ENCODE assay signal across 15 cellular contexts in the genomic region with DNA sequence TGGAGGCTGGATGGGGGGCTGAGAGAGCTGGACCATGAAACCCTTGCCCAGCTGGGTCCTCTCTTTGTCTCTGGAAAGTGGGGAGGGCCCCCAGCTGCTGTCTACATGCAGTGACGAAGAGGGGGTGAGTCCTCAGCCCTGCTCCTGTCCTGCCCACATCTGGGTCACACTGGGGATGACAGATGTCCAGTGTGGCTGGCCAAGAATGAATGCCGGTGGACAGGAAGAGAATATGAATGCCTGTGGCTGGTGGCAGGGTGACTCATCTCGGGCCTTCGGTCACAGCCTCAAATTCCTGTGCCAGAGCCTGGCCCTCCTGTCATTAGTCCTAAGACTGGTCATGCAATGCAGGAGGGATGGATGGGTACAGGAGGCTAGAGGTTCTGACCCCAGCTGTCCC. TPM values are rescaled to one million over a fixed set of nuclear protein-coding genes. Genes with fewer than 3 reads are reported as not detected.
DNase-seq lines count a peak whose midpoint lies in the region; ATAC-seq, FAIRE-seq and TF ChIP-seq lines count a peak whose summit lies in the region.
"Had no signal": no experiment of that assay in that cellular context is flagged by ENCODE, and none has a peak within 500 bp of the region (broad histone marks: within the 10 kb centered on the region; RNA-seq: fewer than 3 reads in every experiment).

No MANE protein-coding gene starts in this region.

- DNase-seq in H54 (ENCODE audit: insufficient read length, low spot score) = peak; percentile 61
- DNase-seq in T1000 (lab: John Stamatoyannopoulos, UW) = peak; percentile 48
- DNase-seq in fibroblast of mammary gland (ENCODE audit: low read depth) = peak; percentile 56
- DNase-seq in gastrocnemius medialis = peak; percentile 62 to 74
- no peak for DNase-seq in CD4-positive, alpha-beta memory T cell
- DNase-seq in CD14-positive monocyte (ENCODE audit: low spot score) = no peak
- no peak for DNase-seq in stimulated activated CD4-positive, alpha-beta T cell treated with anti-CD3 and anti-CD28 coated beads, Interleukin-4, amount 100 ng/mL, for 4 hours
- DNase-seq: activated CD4-positive, alpha-beta T cell treated with anti-CD3 and anti-CD28 coated beads, Interleukin-2, amount 50 U/mL, for 4 hours; activated naive CD8-positive, alpha-beta T cell treated with anti-CD3 and anti-CD28 coated beads for 36 hours; DMS79; kidney; NCI-H524 had no signal

- H3K27me3 ChIP-seq in gastrocnemius medialis = peaks cover 0 to 9% (median 4%) of the 10 kb centered on the region in 3 donors
- H3K27me3 ChIP-seq in CD4-positive, alpha-beta memory T cell (ENCODE audit: insufficient read depth, low read length) = peaks cover 11% of the 10 kb centered on the region

- H3K9me3 ChIP-seq in gastrocnemius medialis = no peaks in the 10 kb centered on the region
- H3K9me3 ChIP-seq in CD4-positive, alpha-beta memory T cell (ENCODE audit: control insufficient read depth in 1 of 2, low read length in 2 of 2) = no peaks in the 10 kb centered on the region

- POLR2A ChIA-PET in CD4-positive, alpha-beta memory T cell (lab: Charles Lee; ENCODE audit: partially characterized antibody) = no interaction called here

- H3K4me1 Mint-ChIP-seq in CD4-positive, alpha-beta memory T cell = peaks cover 3 to 14% (median 7%) of the 10 kb centered on the region in 4 donors
- H3K4me1 Mint-ChIP-seq in CD14-positive monocyte = peaks cover 7% of the 10 kb centered on the region

- FAIRE-seq in H54 (lab: Jason Lieb, UNC) = no peak
- FAIRE-seq: kidney had no signal

- TF ChIP-seq POLR2A in H54 (IDR thresholded peaks at IDR 0.05; ENCODE audit: low read depth, low read length) (no peak), gastrocnemius medialis (IDR thresholded peaks at IDR 0.05) (no peak)

- H3K36me3 ChIP-seq in gastrocnemius medialis = no peaks in the 10 kb centered on the region
- H3K36me3 ChIP-seq in CD4-positive, alpha-beta memory T cell (ENCODE audit: insufficient read depth, low read length) = no peaks in the 10 kb centered on the region

- intact Hi-C loops in gastrocnemius medialis (cut with DNase I; ENCODE audit: low total_unique reads) (loop anchor here (5.0 kb wide), 1 partner anchor 94 kb away; no protein-coding TSS in a partner anchor), CD14-positive monocyte (cut with micrococcal nuclease) (no loop called here)
- intact Hi-C loops in CD4-positive, alpha-beta memory T cell (cut with micrococcal nuclease) = no loop called here

- H3K36me3 Mint-ChIP-seq in CD4-positive, alpha-beta memory T cell = peaks cover 0 to 1% of the 10 kb centered on the region in 2 donors
- H3K36me3 Mint-ChIP-seq in CD14-positive monocyte = no peaks in the 10 kb centered on the region
- H3K36me3 Mint-ChIP-seq: activated naive CD8-positive, alpha-beta T cell treated with anti-CD3 and anti-CD28 coated beads for 36 hours had no signal

- CTCF ChIA-PET in CD4-positive, alpha-beta memory T cell (lab: Charles Lee; ENCODE audit: partially characterized antibody) = no interaction called here

- no peak for TF ChIP-seq CTCF in fibroblast of mammary gland (conservative IDR thresholded peaks at IDR 0.05; ENCODE audit: control insufficient read depth, insufficient read depth, low read depth, low read length)
- no peak for TF ChIP-seq CTCF in gastrocnemius medialis (IDR thresholded peaks at IDR 0.05 in 4 of 5, conservative IDR thresholded peaks at IDR 0.05 in 1 of 5)
- TF ChIP-seq CTCF in CD14-positive monocyte (IDR thresholded peaks at IDR 0.05) = no peak

- H3K4me3 ChIP-seq in fibroblast of mammary gland (ENCODE audit: control insufficient read depth, low read depth, low read length) = no peak overlapping the region
- no peak overlapping the region for H3K4me3 ChIP-seq in gastrocnemius medialis
- H3K4me3 ChIP-seq in CD4-positive, alpha-beta memory T cell (ENCODE audit: low read length in 2 of 2) = no peak overlapping the region

- peaks cover 7 to 21% of the 10 kb centered on the region in 2 donors for H3K4me1 ChIP-seq in gastrocnemius medialis
- no peaks in the 10 kb centered on the region for H3K4me1 ChIP-seq in CD4-positive, alpha-beta memory T cell (ENCODE audit: insufficient read depth, low read length)
- H3K4me1 ChIP-seq: parathyroid adenoma had no signal

- H3K9me3 Mint-ChIP-seq in CD4-positive, alpha-beta memory T cell = peaks cover 0 to 2% (median 0%) of the 10 kb centered on the region in 8 donors
- peaks cover 0 to 15% (median 11%) of the 10 kb centered on the region in 7 donors for H3K9me3 Mint-ChIP-seq in CD14-positive monocyte
- H3K9me3 Mint-ChIP-seq: activated naive CD8-positive, alpha-beta T cell treated with anti-CD3 and anti-CD28 coated beads for 36 hours had no signal

- ATAC-seq in gastrocnemius medialis = peak; percentile 26 to 74
- no peak for ATAC-seq in HG02610 (IDR thresholded peaks at IDR 0.05; ENCODE audit: unreplicated experiment)

- in situ Hi-C loops in gastrocnemius medialis (cut with MboI; ENCODE audit: low sequenced_read_pairs in 4 of 4) = no loop called here

- no peak overlapping the region for H3K27ac Mint-ChIP-seq in CD4-positive, alpha-beta memory T cell
- no peak overlapping the region for H3K27ac Mint-ChIP-seq in CD14-positive monocyte
- H3K27ac Mint-ChIP-seq: activated naive CD8-positive, alpha-beta T cell treated with anti-CD3 and anti-CD28 coated beads for 36 hours had no signal

- H3K27me3 Mint-ChIP-seq in CD4-positive, alpha-beta memory T cell = peaks cover 15 to 28% of the 10 kb centered on the region in 2 donors
- H3K27me3 Mint-ChIP-seq in CD14-positive monocyte (ENCODE audit: low read depth in 3 of 3) = peaks cover 41 to 61% (median 49%) of the 10 kb centered on the region in 3 donors

- H3K4me3 Mint-ChIP-seq in CD4-positive, alpha-beta memory T cell = no peak overlapping the region
- H3K4me3 Mint-ChIP-seq in CD14-positive monocyte = no peak overlapping the region
- H3K4me3 Mint-ChIP-seq: activated naive CD8-positive, alpha-beta T cell treated with anti-CD3 and anti-CD28 coated beads for 36 hours had no signal

- H3K27ac ChIP-seq in gastrocnemius medialis = peak overlapping the region in 1 of 4 donors; percentile 47
- H3K27ac ChIP-seq in CD4-positive, alpha-beta memory T cell (ENCODE audit: low read depth, low read length) = no peak overlapping the region
- H3K27ac ChIP-seq: epithelial cell of prostate, parathyroid adenoma had no signal

RNA-seq across cellular contexts. Expression of a gene that starts 2.2 kb away (rescaled TPM):
- 1 to 10 TPM in 2 of 4 donors, under 1 TPM in 1, not detected in 1; 0.58 to 2.3 (median 1.4) TPM for total RNA-seq in gastrocnemius medialis
- total RNA-seq in CD4-positive, alpha-beta memory T cell = not detected
- not detected for polyA plus RNA-seq in CD4-positive, alpha-beta memory T cell
- polyA plus RNA-seq in CD14-positive monocyte = not detected

RNA-seq across cellular contexts. Expression of a gene that starts 29.5 kb away (rescaled TPM):
- not detected for total RNA-seq in gastrocnemius medialis
- total RNA-seq in CD4-positive, alpha-beta memory T cell = not detected
- not detected for polyA plus RNA-seq in CD4-positive, alpha-beta memory T cell
- not detected for polyA plus RNA-seq in CD14-positive monocyte
- total RNA-seq: activated naive CD8-positive, alpha-beta T cell treated with anti-CD3 and anti-CD28 coated beads for 36 hours; kidney had no signal

RNA-seq across cellular contexts. Expression of a gene that starts 33.9 kb away (rescaled TPM):
- total RNA-seq in gastrocnemius medialis = 100 to 1,000 TPM in 1 of 4 donors, 10 to 100 TPM in 3; 67.4 to 104 (median 72.0) TPM
- total RNA-seq in CD4-positive, alpha-beta memory T cell = 10 to 100 TPM; 33.3 to 34.7 TPM
- polyA plus RNA-seq in CD4-positive, alpha-beta memory T cell = 10 to 100 TPM; 70.6 to 72.1 TPM
- polyA plus RNA-seq in CD14-positive monocyte = 10 to 100 TPM; 62.5 to 70.0 TPM

RNA-seq across cellular contexts. Expression of a gene that starts 59.0 kb away (rescaled TPM):
- not detected for total RNA-seq in gastrocnemius medialis
- not detected for total RNA-seq in CD4-positive, alpha-beta memory T cell
- polyA plus RNA-seq in CD4-positive, alpha-beta memory T cell = not detected
- polyA plus RNA-seq in CD14-positive monocyte = not detected

Comparison
In these comparisons a context has a peak if more than half of its experiments do, and no peak if none do; other contexts are left out.
1. DNase-seq: peak in H54 (single experiment), T1000 (single experiment), fibroblast of mammary gland (single experiment) and gastrocnemius medialis (2 of 2); none in CD4-positive, alpha-beta memory T cell (0 of 5), CD14-positive monocyte (single experiment) and stimulated activated CD4-positive, alpha-beta T cell treated with anti-CD3 and anti-CD28 coated beads, Interleukin-4, amount 100 ng/mL, for 4 hours (0 of 2).